Comparison of ENCODE assay signal across 1 cellular context in the genomic region with DNA sequence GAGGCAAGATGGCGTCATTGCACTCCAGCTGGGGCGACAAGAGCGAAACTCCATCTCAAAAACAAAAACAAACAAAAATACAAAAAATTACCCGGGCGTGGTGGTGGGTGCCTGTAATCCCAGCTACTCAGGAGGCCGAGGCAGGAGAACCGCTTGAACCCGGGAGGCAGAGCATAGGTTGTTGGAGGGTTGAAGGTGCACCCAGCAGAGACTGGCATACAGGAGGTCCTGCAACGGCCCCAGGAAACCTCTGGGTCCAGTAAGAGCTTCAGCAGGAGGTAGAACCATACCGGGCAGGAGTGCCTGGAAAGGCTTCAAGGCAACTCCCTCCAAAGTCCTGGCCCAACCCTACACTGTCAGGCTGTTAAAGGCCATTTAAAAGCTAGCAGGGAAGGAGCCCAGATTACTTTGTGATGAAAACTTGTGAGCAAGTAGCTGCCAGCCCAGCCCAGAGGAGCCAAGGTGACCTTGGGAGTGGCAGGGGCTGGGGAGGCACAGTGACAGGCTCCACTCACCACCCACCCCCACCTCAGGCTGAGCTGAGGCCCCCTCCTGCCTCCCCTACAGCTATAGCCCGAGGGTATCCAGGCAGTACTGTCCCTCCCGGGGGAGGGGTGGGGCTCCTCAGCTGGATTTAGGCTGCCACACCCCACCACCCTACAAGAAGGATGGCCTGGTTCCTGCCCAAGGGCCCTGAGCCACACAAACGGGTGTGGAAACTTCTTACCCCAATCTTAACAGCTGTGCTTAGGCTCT.
TF ChIP-seq lines count a peak whose summit lies in the region.

No MANE protein-coding gene starts in this region.

TF ChIP-seq in GM23338, 12 proteins besides CTCF, POLR2A, EP300 and RAD21:
- TF ChIP-seq, protein P1, sequence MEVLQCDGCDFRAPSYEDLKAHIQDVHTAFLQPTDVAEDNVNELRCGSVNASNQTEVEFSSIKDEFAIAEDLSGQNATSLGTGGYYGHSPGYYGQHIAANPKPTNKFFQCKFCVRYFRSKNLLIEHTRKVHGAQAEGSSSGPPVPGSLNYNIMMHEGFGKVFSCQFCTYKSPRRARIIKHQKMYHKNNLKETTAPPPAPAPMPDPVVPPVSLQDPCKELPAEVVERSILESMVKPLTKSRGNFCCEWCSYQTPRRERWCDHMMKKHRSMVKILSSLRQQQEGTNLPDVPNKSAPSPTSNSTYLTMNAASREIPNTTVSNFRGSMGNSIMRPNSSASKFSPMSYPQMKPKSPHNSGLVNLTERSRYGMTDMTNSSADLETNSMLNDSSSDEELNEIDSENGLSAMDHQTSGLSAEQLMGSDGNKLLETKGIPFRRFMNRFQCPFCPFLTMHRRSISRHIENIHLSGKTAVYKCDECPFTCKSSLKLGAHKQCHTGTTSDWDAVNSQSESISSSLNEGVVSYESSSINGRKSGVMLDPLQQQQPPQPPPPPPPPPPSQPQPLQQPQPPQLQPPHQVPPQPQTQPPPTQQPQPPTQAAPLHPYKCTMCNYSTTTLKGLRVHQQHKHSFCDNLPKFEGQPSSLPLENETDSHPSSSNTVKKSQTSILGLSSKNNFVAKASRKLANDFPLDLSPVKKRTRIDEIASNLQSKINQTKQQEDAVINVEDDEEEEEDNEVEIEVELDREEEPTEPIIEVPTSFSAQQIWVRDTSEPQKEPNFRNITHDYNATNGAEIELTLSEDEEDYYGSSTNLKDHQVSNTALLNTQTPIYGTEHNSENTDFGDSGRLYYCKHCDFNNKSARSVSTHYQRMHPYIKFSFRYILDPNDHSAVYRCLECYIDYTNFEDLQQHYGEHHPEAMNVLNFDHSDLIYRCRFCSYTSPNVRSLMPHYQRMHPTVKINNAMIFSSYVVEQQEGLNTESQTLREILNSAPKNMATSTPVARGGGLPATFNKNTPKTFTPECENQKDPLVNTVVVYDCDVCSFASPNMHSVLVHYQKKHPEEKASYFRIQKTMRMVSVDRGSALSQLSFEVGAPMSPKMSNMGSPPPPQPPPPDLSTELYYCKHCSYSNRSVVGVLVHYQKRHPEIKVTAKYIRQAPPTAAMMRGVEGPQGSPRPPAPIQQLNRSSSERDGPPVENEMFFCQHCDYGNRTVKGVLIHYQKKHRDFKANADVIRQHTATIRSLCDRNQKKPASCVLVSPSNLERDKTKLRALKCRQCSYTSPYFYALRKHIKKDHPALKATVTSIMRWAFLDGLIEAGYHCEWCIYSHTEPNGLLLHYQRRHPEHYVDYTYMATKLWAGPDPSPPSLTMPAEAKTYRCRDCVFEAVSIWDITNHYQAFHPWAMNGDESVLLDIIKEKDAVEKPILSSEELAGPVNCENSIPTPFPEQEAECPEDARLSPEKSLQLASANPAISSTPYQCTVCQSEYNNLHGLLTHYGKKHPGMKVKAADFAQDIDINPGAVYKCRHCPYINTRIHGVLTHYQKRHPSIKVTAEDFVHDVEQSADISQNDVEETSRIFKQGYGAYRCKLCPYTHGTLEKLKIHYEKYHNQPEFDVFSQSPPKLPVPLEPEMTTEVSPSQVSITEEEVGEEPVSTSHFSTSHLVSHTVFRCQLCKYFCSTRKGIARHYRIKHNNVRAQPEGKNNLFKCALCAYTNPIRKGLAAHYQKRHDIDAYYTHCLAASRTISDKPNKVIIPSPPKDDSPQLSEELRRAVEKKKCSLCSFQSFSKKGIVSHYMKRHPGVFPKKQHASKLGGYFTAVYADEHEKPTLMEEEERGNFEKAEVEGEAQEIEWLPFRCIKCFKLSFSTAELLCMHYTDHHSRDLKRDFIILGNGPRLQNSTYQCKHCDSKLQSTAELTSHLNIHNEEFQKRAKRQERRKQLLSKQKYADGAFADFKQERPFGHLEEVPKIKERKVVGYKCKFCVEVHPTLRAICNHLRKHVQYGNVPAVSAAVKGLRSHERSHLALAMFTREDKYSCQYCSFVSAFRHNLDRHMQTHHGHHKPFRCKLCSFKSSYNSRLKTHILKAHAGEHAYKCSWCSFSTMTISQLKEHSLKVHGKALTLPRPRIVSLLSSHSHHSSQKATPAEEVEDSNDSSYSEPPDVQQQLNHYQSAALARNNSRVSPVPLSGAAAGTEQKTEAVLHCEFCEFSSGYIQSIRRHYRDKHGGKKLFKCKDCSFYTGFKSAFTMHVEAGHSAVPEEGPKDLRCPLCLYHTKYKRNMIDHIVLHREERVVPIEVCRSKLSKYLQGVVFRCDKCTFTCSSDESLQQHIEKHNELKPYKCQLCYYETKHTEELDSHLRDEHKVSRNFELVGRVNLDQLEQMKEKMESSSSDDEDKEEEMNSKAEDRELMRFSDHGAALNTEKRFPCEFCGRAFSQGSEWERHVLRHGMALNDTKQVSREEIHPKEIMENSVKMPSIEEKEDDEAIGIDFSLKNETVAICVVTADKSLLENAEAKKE (CRISPR knock-in tag; IDR thresholded peaks at IDR 0.05), result no peak
- TF ChIP-seq ZNF331 (CRISPR knock-in tag; IDR thresholded peaks at IDR 0.05; ENCODE audit: low read depth) (no peak), POLR2AphosphoS5 (IDR thresholded peaks at IDR 0.05; ENCODE audit: low read depth) (no peak), NANOG (IDR thresholded peaks at IDR 0.05; ENCODE audit: borderline replicate concordance) (no peak), ETS1 (IDR thresholded peaks at IDR 0.05) (no peak), CREB1 (CRISPR knock-in tag; IDR thresholded peaks at IDR 0.05; ENCODE audit: low read depth) (no peak), EZH2phosphoT487 (IDR thresholded peaks at IDR 0.05; ENCODE audit: unreplicated experiment) (no peak), STAT1 (IDR thresholded peaks at IDR 0.05; ENCODE audit: unreplicated experiment) (no peak), JUNB (IDR thresholded peaks at IDR 0.05; ENCODE audit: unreplicated experiment) (no peak)
